ENCODE assay signal across 2 cellular contexts in the genomic region with DNA sequence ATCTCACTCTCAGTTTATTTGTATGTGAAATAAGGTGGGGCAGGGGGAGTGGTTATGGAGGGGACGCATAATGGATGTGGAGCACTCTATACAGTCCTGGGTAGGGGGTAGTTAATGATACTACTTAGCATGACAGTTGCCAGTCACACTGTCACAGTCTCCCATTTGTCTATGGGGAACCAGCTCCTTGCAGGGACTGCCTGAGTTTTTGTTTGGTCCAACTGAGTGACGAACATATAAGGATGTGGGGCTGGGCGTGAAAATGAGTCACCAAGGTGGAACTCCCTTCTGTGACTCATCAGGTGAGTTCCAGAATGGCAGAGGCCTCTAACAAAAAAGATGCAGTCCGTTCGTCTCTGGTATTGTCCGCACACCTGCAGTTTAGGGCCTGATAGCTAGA.
TF ChIP-seq lines count a peak whose summit lies in the region.

No MANE protein-coding gene starts in this region.

TF ChIP-seq in IMR-90, 13 proteins besides CTCF, POLR2A, EP300 and RAD21 (continued from another document):
- TF ChIP-seq, protein P1, sequence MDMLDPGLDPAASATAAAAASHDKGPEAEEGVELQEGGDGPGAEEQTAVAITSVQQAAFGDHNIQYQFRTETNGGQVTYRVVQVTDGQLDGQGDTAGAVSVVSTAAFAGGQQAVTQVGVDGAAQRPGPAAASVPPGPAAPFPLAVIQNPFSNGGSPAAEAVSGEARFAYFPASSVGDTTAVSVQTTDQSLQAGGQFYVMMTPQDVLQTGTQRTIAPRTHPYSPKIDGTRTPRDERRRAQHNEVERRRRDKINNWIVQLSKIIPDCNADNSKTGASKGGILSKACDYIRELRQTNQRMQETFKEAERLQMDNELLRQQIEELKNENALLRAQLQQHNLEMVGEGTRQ (IDR thresholded peaks at IDR 0.05; ENCODE audit: low read depth, low read length), result no peak
- no peak for TF ChIP-seq FOS (IDR thresholded peaks at IDR 0.05; ENCODE audit: low read depth, low read length)
- no peak for TF ChIP-seq RCOR1 (IDR thresholded peaks at IDR 0.05; ENCODE audit: insufficient replicate concordance, low read length)
- TF ChIP-seq MAZ (IDR thresholded peaks at IDR 0.05; ENCODE audit: borderline replicate concordance, low read depth, low read length), result no peak
- TF ChIP-seq RFX5 (IDR thresholded peaks at IDR 0.05; ENCODE audit: low read depth, low read length), result no peak

TF ChIP-seq in GM12878, 131 proteins besides CTCF, POLR2A, EP300 and RAD21 (continued from another document):
- TF ChIP-seq IKZF2 (IDR thresholded peaks at IDR 0.05) (peak in 1 of 2 experiments; percentile 33; a peak in 1 of 4 replicates), ATF7 (IDR thresholded peaks at IDR 0.05; ENCODE audit: low read depth) (0 out of 2 replicates have a peak, but pooled peaks have one; percentile 19)
- TF ChIP-seq, protein P2, sequence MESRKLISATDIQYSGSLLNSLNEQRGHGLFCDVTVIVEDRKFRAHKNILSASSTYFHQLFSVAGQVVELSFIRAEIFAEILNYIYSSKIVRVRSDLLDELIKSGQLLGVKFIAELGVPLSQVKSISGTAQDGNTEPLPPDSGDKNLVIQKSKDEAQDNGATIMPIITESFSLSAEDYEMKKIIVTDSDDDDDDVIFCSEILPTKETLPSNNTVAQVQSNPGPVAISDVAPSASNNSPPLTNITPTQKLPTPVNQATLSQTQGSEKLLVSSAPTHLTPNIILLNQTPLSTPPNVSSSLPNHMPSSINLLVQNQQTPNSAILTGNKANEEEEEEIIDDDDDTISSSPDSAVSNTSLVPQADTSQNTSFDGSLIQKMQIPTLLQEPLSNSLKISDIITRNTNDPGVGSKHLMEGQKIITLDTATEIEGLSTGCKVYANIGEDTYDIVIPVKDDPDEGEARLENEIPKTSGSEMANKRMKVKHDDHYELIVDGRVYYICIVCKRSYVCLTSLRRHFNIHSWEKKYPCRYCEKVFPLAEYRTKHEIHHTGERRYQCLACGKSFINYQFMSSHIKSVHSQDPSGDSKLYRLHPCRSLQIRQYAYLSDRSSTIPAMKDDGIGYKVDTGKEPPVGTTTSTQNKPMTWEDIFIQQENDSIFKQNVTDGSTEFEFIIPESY (IDR thresholded peaks at IDR 0.05), result no peak
